ENCODE assay signal across 8 cellular contexts in genomic region chr1:46394108-46394871, GRCh38. TPM values are rescaled to one million over a fixed set of nuclear protein-coding genes. Genes with fewer than 3 reads are reported as not detected.
A peak's percentile ranks its signal among the peaks of the same experiment; 100 is the strongest.
DNase-seq lines count a peak whose midpoint lies in the region; ATAC-seq and TF ChIP-seq lines count a peak whose summit lies in the region.

FAAH (plus strand) TSS chr1:46394317; CDS start chr1:46394349, 32 bp downstream.

- peaks cover 9% of the 10 kb centered on the region for H3K4me1 Mint-ChIP-seq in activated naive CD8-positive, alpha-beta T cell treated with anti-CD3 and anti-CD28 coated beads, Interleukin-2, amount 50 U/mL, for 24 hours

- H3K9me3 ChIP-seq in uterus = no peaks in the 10 kb centered on the region

- peak within 1 kb of the TSS; percentile 59 for H3K4me3 Mint-ChIP-seq in activated naive CD8-positive, alpha-beta T cell treated with anti-CD3 and anti-CD28 coated beads, Interleukin-2, amount 50 U/mL, for 24 hours

- no peak within 1 kb of the TSS for H3K27ac ChIP-seq in uterus

- no peak within 1 kb of the TSS for H3K27ac Mint-ChIP-seq in activated naive CD8-positive, alpha-beta T cell treated with anti-CD3 and anti-CD28 coated beads, Interleukin-2, amount 50 U/mL, for 24 hours

- H3K4me1 ChIP-seq in uterus = no peaks in the 10 kb centered on the region

- ATAC-seq in activated naive CD8-positive, alpha-beta T cell treated with anti-CD3 and anti-CD28 coated beads, Interleukin-2, amount 50 U/mL, for 24 hours = peak; percentile 72
- peak; percentile 87 for ATAC-seq in Right ventricle myocardium superior (ENCODE audit: poor library complexity)
- no peak for ATAC-seq in GM19328 (IDR thresholded peaks at IDR 0.05; ENCODE audit: unreplicated experiment)

- peaks cover 17% of the 10 kb centered on the region for H3K36me3 Mint-ChIP-seq in activated naive CD8-positive, alpha-beta T cell treated with anti-CD3 and anti-CD28 coated beads, Interleukin-2, amount 50 U/mL, for 24 hours (ENCODE audit: low read depth)

- H3K4me3 ChIP-seq in uterus = peak within 1 kb of the TSS; percentile 20 to 47

- intact Hi-C loops in Right ventricle myocardium superior (cut with DNase I) (no loop called here), uterus (cut with DNase I; ENCODE audit: low total_unique reads) (no loop called here)

- no peaks in the 10 kb centered on the region for H3K36me3 ChIP-seq in uterus

- H3K27me3 ChIP-seq in uterus = no peaks in the 10 kb centered on the region

- DNase-seq in DMS79 treated with DMSO at 0.1 percent for 48 hours (lab: John Stamatoyannopoulos, UW) (peak; percentile 65), NCI-H2227 treated with DMSO at 0.1 percent for 48 hours (lab: John Stamatoyannopoulos, UW) (peak; percentile 35), Right ventricle myocardium superior (peak; percentile 78), nucleus accumbens (lab: John Stamatoyannopoulos, UW) (peak in 53 of 56 donors; percentile 21 to 87 (median 73)), uterus (peak; percentile 47 to 59), NCI-H2107 treated with DMSO at 0.1 percent for 48 hours (lab: John Stamatoyannopoulos, UW; ENCODE audit: unreplicated experiment) (no peak)
- peak; percentile 54 for DNase-seq in activated naive CD8-positive, alpha-beta T cell treated with anti-CD3 and anti-CD28 coated beads, Interleukin-2, amount 50 U/mL, for 24 hours

- H3K9me3 Mint-ChIP-seq in activated naive CD8-positive, alpha-beta T cell treated with anti-CD3 and anti-CD28 coated beads, Interleukin-2, amount 50 U/mL, for 24 hours = peaks cover 5% of the 10 kb centered on the region

- TF ChIP-seq CTCF in uterus (IDR thresholded peaks at IDR 0.05) = peak in 1 of 4 experiments; percentile 14

- peak in 1 of 2 donors; percentile 42 for TF ChIP-seq POLR2A in uterus (IDR thresholded peaks at IDR 0.05)

- peaks cover 28% of the 10 kb centered on the region for H3K27me3 Mint-ChIP-seq in activated naive CD8-positive, alpha-beta T cell treated with anti-CD3 and anti-CD28 coated beads, Interleukin-2, amount 50 U/mL, for 24 hours

RNA-seq across cellular contexts. Expression of gene FAAH, which starts in this region (rescaled TPM):
- 4.8 TPM for total RNA-seq in Right ventricle myocardium superior
- 10 to 100 TPM; 10.6 to 40.2 (median 15.8) TPM for total RNA-seq in uterus
